In the genomic region with DNA sequence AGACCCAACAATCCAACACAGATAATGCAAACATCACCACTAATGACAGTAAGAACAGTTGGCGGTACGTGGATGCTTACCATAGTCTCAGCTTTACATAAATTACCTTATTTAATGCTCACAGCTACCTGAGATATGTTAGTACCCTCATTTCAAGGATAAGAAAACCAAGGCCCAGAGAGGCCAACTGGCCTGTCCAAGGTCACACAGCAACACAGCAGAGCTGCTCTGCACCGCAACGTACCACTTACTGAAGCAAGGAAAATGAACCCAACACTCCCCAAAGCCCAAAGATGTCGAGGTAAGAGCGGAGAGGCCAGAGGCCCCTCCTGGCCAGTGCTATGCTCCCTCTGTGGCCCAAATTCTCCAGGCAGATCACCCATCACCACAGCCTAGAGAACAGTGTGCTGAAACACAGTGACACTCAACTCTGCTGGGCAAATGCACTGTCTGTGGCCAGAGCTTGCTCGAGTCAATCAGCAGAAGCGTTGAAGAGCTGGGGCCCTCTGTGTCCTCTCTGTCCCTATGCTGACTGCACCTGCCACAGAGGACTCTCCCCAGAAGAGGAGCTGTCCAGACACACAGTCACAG, we compare ENCODE assay signal across 22 cellular contexts. TPM values are rescaled to one million over a fixed set of nuclear protein-coding genes. Genes with fewer than 3 reads are reported as not detected.
"Had no signal": no experiment of that assay in that cellular context is flagged by ENCODE, and none has a peak within 500 bp of the region (broad histone marks: within the 10 kb centered on the region; RNA-seq: fewer than 3 reads in every experiment).

No MANE protein-coding gene starts in this region.

- DNase-seq: activated CD4-positive, alpha-beta memory T cell treated with anti-CD3 and anti-CD28 coated beads for 36 hours; activated CD4-positive, alpha-beta T cell treated with anti-CD3 and anti-CD28 coated beads for 48 hours; activated CD4-positive, CD25-positive, alpha-beta regulatory T cell; activated gamma-delta T cell treated with Interleukin-2 at 50 U/mL for 16 hours; anterior cingulate cortex; dermis blood vessel endothelial cell; effector memory CD4-positive, alpha-beta T cell; foreskin melanocyte; hippocampal formation; stimulated activated CD4-positive, alpha-beta T cell treated with anti-CD3 and anti-CD28 coated beads, Interleukin-2, amount 100 ng/mL, for 48 hours; stimulated activated CD8-positive, alpha-beta memory T cell treated with anti-CD3 and anti-CD28 coated beads, Interleukin-4, amount 100 ng/mL, for 48 hours; stimulated activated naive CD4-positive, alpha-beta T cell; SW 1271; T-helper 17 cell had no signal

- H3K9me3 Mint-ChIP-seq: activated CD4-positive, alpha-beta memory T cell treated with anti-CD3 and anti-CD28 coated beads for 36 hours; activated naive CD4-positive, alpha-beta T cell treated with anti-CD3 and anti-CD28 coated beads, Interleukin-2, amount 50 U/mL, for 24 hours; memory B cell had no signal

- H3K27me3 ChIP-seq: body of pancreas had no signal

- H3K9me3 ChIP-seq: body of pancreas, mucosa of descending colon had no signal

- FAIRE-seq: endothelial cell of umbilical vein had no signal

- H3K4me3 Mint-ChIP-seq: activated CD4-positive, alpha-beta memory T cell treated with anti-CD3 and anti-CD28 coated beads for 36 hours; activated naive CD4-positive, alpha-beta T cell treated with anti-CD3 and anti-CD28 coated beads, Interleukin-2, amount 50 U/mL, for 24 hours; memory B cell; T-helper 17 cell had no signal

- H3K4me2 ChIP-seq: smooth muscle cell had no signal

- H3K4me1 Mint-ChIP-seq: activated naive CD4-positive, alpha-beta T cell treated with anti-CD3 and anti-CD28 coated beads, Interleukin-2, amount 50 U/mL, for 24 hours; T-helper 17 cell had no signal

- H3K4me3 ChIP-seq: body of pancreas, mucosa of descending colon, smooth muscle cell had no signal

- ATAC-seq: body of pancreas, esophagus mucosa, mucosa of descending colon, sciatic nerve, T-helper 17 cell had no signal

- H3K36me3 Mint-ChIP-seq: activated CD4-positive, alpha-beta memory T cell treated with anti-CD3 and anti-CD28 coated beads for 36 hours; activated naive CD4-positive, alpha-beta T cell treated with anti-CD3 and anti-CD28 coated beads, Interleukin-2, amount 50 U/mL, for 24 hours; memory B cell had no signal

- H3K27ac Mint-ChIP-seq: activated CD4-positive, alpha-beta memory T cell treated with anti-CD3 and anti-CD28 coated beads for 36 hours; activated naive CD4-positive, alpha-beta T cell treated with anti-CD3 and anti-CD28 coated beads, Interleukin-2, amount 50 U/mL, for 24 hours; memory B cell; T-helper 17 cell had no signal

RNA-seq across cellular contexts. Expression of gene SHANK2, which starts 14.0 kb away (rescaled TPM):
- total RNA-seq: activated CD4-positive, alpha-beta memory T cell treated with anti-CD3 and anti-CD28 coated beads for 36 hours; endothelial cell of umbilical vein had no signal
- polyA plus RNA-seq: endothelial cell of umbilical vein had no signal
